Comparison of ENCODE assay signal across 27 cellular contexts in genomic region chr20:4088766-4089165, GRCh38. TPM values are rescaled to one million over a fixed set of nuclear protein-coding genes. Genes with fewer than 3 reads are reported as not detected.
"Had no signal": no experiment of that assay in that cellular context is flagged by ENCODE, and none has a peak within 500 bp of the region (broad histone marks: within the 10 kb centered on the region; RNA-seq: fewer than 3 reads in every experiment).

No MANE protein-coding gene starts in this region.

- H3K9me3 Mint-ChIP-seq: activated naive CD4-positive, alpha-beta T cell treated with anti-CD3 and anti-CD28 coated beads, Interleukin-2, amount 10 ng/mL, durations not matched to agents 7 days and 5 days; activated naive CD8-positive, alpha-beta T cell treated with anti-CD3 and anti-CD28 coated beads, Interleukin-2, amount 50 U/mL, for 24 hours; immature natural killer cell; memory B cell; naive thymus-derived CD4-positive, alpha-beta T cell; neural progenitor cell had no signal

- H3K9me3 ChIP-seq: ascending aorta, breast epithelium, esophagus muscularis mucosa, gastroesophageal sphincter, heart right ventricle, pancreas, tibial nerve had no signal

- H3K4me3 Mint-ChIP-seq: activated naive CD4-positive, alpha-beta T cell treated with anti-CD3 and anti-CD28 coated beads, Interleukin-2, amount 10 ng/mL, durations not matched to agents 7 days and 5 days; activated naive CD8-positive, alpha-beta T cell treated with anti-CD3 and anti-CD28 coated beads, Interleukin-2, amount 50 U/mL, for 24 hours; immature natural killer cell; memory B cell; naive thymus-derived CD4-positive, alpha-beta T cell; neural progenitor cell had no signal

- H3K4me3 ChIP-seq: ascending aorta, breast epithelium, esophagus muscularis mucosa, gastroesophageal sphincter, heart right ventricle, neural progenitor cell, pancreas, smooth muscle cell, tibial nerve had no signal

- H3K36me3 Mint-ChIP-seq: activated naive CD4-positive, alpha-beta T cell treated with anti-CD3 and anti-CD28 coated beads, Interleukin-2, amount 10 ng/mL, durations not matched to agents 7 days and 5 days; immature natural killer cell; memory B cell; neural progenitor cell had no signal

- H3K9ac ChIP-seq: neural progenitor cell had no signal

- H3K4me1 Mint-ChIP-seq: memory B cell had no signal

- H3K4me1 ChIP-seq: breast epithelium, neural progenitor cell had no signal

- H3K27me3 ChIP-seq: ascending aorta, breast epithelium, esophagus muscularis mucosa, pancreas, tibial nerve had no signal

- H3K4me2 ChIP-seq: neural progenitor cell, smooth muscle cell had no signal

- H3K27ac Mint-ChIP-seq: activated naive CD4-positive, alpha-beta T cell treated with anti-CD3 and anti-CD28 coated beads, Interleukin-2, amount 10 ng/mL, durations not matched to agents 7 days and 5 days; activated naive CD8-positive, alpha-beta T cell treated with anti-CD3 and anti-CD28 coated beads, Interleukin-2, amount 50 U/mL, for 24 hours; immature natural killer cell; memory B cell; neural progenitor cell had no signal

- H3K36me3 ChIP-seq: ascending aorta, breast epithelium, esophagus muscularis mucosa, gastroesophageal sphincter, heart right ventricle, neural progenitor cell, pancreas, tibial nerve, WERI-Rb-1 had no signal

- H3K27ac ChIP-seq: breast epithelium, esophagus muscularis mucosa, gastroesophageal sphincter, heart right ventricle, neural progenitor cell, pancreas, tibial nerve, WERI-Rb-1 had no signal

- DNase-seq: activated CD4-positive, alpha-beta T cell treated with anti-CD3 and anti-CD28 coated beads for 1 hour; activated CD4-positive, alpha-beta T cell treated with anti-CD3 and anti-CD28 coated beads, Interleukin-2, amount 50 U/mL, for 4 hours; activated naive CD4-positive, alpha-beta T cell treated with anti-CD3 and anti-CD28 coated beads, Interleukin-2, amount 10 ng/mL, durations not matched to agents 7 days and 5 days; activated naive CD8-positive, alpha-beta T cell treated with anti-CD3 and anti-CD28 coated beads, Interleukin-2, amount 50 U/mL, for 24 hours; activated T-cell treated with anti-CD3 and anti-CD28 coated beads, Interleukin-2, amount 50 U/mL, for 1 hour; cerebellar nuclear complex; cortex of kidney; effector memory CD4-positive, alpha-beta T cell; heart right ventricle; immature natural killer cell; kidney glomerular epithelial cell; left ventricle myocardium superior; naive thymus-derived CD4-positive, alpha-beta T cell; pancreas; stimulated activated CD4-positive, alpha-beta T cell treated with anti-CD3 and anti-CD28 coated beads, Interleukin-4, amount 100 ng/mL, for 4 hours; stimulated activated naive CD4-positive, alpha-beta T cell; substantia nigra; T-helper 2 cell; WERI-Rb-1 had no signal

RNA-seq across cellular contexts. Expression of gene SMOX, which starts 59.9 kb away (rescaled TPM):
- polyA plus RNA-seq: naive thymus-derived CD4-positive, alpha-beta T cell had no signal
